In genomic region chr3:47752716-47753115, GRCh38 we compare ENCODE assay signal across 12 cellular contexts. TPM values are rescaled to one million over a fixed set of nuclear protein-coding genes. Genes with fewer than 3 reads are reported as not detected.
DNase-seq lines count a peak whose midpoint lies in the region; ATAC-seq and TF ChIP-seq lines count a peak whose summit lies in the region.
"Had no signal": no experiment of that assay in that cellular context is flagged by ENCODE, and none has a peak within 500 bp of the region (broad histone marks: within the 10 kb centered on the region; RNA-seq: fewer than 3 reads in every experiment).

No MANE protein-coding gene starts in this region.

- in situ Hi-C loops in gastrocnemius medialis (cut with MboI; ENCODE audit: low sequenced_read_pairs in 4 of 4), result no loop called here

- H3K4me3 ChIP-seq in GM23338 (no peak overlapping the region), gastrocnemius medialis (no peak overlapping the region)
- H3K4me3 ChIP-seq: HAP-1 had no signal

- H3K4me1 Mint-ChIP-seq in GM23338 (no peaks in the 10 kb centered on the region), chondrocyte (ENCODE audit: low read depth) (no peaks in the 10 kb centered on the region), nephron progenitor cell (no peaks in the 10 kb centered on the region)
- H3K4me1 Mint-ChIP-seq in activated naive CD8-positive, alpha-beta T cell treated with anti-CD3 and anti-CD28 coated beads for 36 hours, result peaks cover 6% of the 10 kb centered on the region
- peaks cover 2% of the 10 kb centered on the region for H3K4me1 Mint-ChIP-seq in activated T-cell treated with anti-CD3 and anti-CD28 coated beads, Interleukin-2, amount 50 U/mL, for 4 hours (ENCODE audit: low read depth)

- H3K4me1 ChIP-seq in GM23338 (ENCODE audit: insufficient read depth), result no peaks in the 10 kb centered on the region
- H3K4me1 ChIP-seq in gastrocnemius medialis, result peaks cover 6 to 9% of the 10 kb centered on the region in 2 donors
- H3K4me1 ChIP-seq: Caco-2, HAP-1 had no signal

- H3K27me3 ChIP-seq in GM23338 (ENCODE audit: insufficient read depth), result no peaks in the 10 kb centered on the region
- no peaks in the 10 kb centered on the region for H3K27me3 ChIP-seq in gastrocnemius medialis

- peaks cover 100% of the 10 kb centered on the region for H3K79me2 ChIP-seq in GM23338 (replicated peaks; ENCODE audit: insufficient read depth)

- peaks cover 74% of the 10 kb centered on the region for H4K20me1 ChIP-seq in GM23338 (replicated peaks; ENCODE audit: insufficient read depth)

- H3K4me3 Mint-ChIP-seq in GM23338 (no peak overlapping the region), chondrocyte (ENCODE audit: unreplicated experiment) (no peak overlapping the region), nephron progenitor cell (no peak overlapping the region)
- H3K4me3 Mint-ChIP-seq in activated naive CD8-positive, alpha-beta T cell treated with anti-CD3 and anti-CD28 coated beads for 36 hours, result no peak overlapping the region
- no peak overlapping the region for H3K4me3 Mint-ChIP-seq in activated T-cell treated with anti-CD3 and anti-CD28 coated beads, Interleukin-2, amount 50 U/mL, for 4 hours
- H3K4me3 Mint-ChIP-seq: CD4-positive, alpha-beta T cell had no signal

- no peak overlapping the region for H2AFZ ChIP-seq in GM23338

- H3K4me2 ChIP-seq in GM23338, result no peak overlapping the region

- no peak for TF ChIP-seq CTCF in GM23338 (conservative IDR thresholded peaks at IDR 0.05; ENCODE audit: low read depth in 2 of 2)
- no peak for TF ChIP-seq CTCF in chondrocyte (IDR thresholded peaks at IDR 0.05)
- TF ChIP-seq CTCF in nephron progenitor cell (IDR thresholded peaks at IDR 0.05), result no peak
- TF ChIP-seq CTCF in gastrocnemius medialis (IDR thresholded peaks at IDR 0.05 in 4 of 5, conservative IDR thresholded peaks at IDR 0.05 in 1 of 5), result no peak

- no peak for DNase-seq in GM23338 (ENCODE audit: low spot score)
- no peak for DNase-seq in chondrocyte (ENCODE audit: low spot score)
- no peak for DNase-seq in nephron progenitor cell
- no peak for DNase-seq in gastrocnemius medialis
- DNase-seq in activated naive CD8-positive, alpha-beta T cell treated with anti-CD3 and anti-CD28 coated beads for 36 hours, result no peak
- DNase-seq in activated T-cell treated with anti-CD3 and anti-CD28 coated beads, Interleukin-2, amount 50 U/mL, for 4 hours, result no peak
- no peak for DNase-seq in activated T-cell treated with anti-CD3 and anti-CD28 coated beads, Interleukin-2, amount 50 U/mL, for 48 hours
- DNase-seq in activated gamma-delta T cell (lab: John Stamatoyannopoulos, UW), result no peak
- DNase-seq: Caco-2; CD4-positive, alpha-beta T cell had no signal

- no peaks in the 10 kb centered on the region for H3K9me3 ChIP-seq in gastrocnemius medialis
- H3K9me3 ChIP-seq: Caco-2, HAP-1 had no signal

- H3K9me3 Mint-ChIP-seq in GM23338 (no peaks in the 10 kb centered on the region), chondrocyte (ENCODE audit: low read depth) (peaks cover 3% of the 10 kb centered on the region), nephron progenitor cell (peaks cover 13% of the 10 kb centered on the region)
- no peaks in the 10 kb centered on the region for H3K9me3 Mint-ChIP-seq in activated naive CD8-positive, alpha-beta T cell treated with anti-CD3 and anti-CD28 coated beads for 36 hours
- no peaks in the 10 kb centered on the region for H3K9me3 Mint-ChIP-seq in activated T-cell treated with anti-CD3 and anti-CD28 coated beads, Interleukin-2, amount 50 U/mL, for 4 hours
- H3K9me3 Mint-ChIP-seq: CD4-positive, alpha-beta T cell had no signal

- H3K27ac Mint-ChIP-seq in GM23338 (no peak overlapping the region), chondrocyte (ENCODE audit: unreplicated experiment) (peak overlapping the region; percentile 36), nephron progenitor cell (peak overlapping the region; percentile 79)
- no peak overlapping the region for H3K27ac Mint-ChIP-seq in activated naive CD8-positive, alpha-beta T cell treated with anti-CD3 and anti-CD28 coated beads for 36 hours
- H3K27ac Mint-ChIP-seq: CD4-positive, alpha-beta T cell had no signal

- H3K27ac ChIP-seq in GM23338 (ENCODE audit: low read depth) (peak overlapping the region; percentile 27), gastrocnemius medialis (peak overlapping the region; percentile 41 to 75 (median 49))
- H3K27ac ChIP-seq: C4-2B had no signal

- peaks cover 48% of the 10 kb centered on the region for H3K36me3 Mint-ChIP-seq in GM23338 (ENCODE audit: low read depth)
- H3K36me3 Mint-ChIP-seq in chondrocyte (ENCODE audit: low read depth), result peaks cover 3% of the 10 kb centered on the region
- peaks cover 78% of the 10 kb centered on the region for H3K36me3 Mint-ChIP-seq in nephron progenitor cell (ENCODE audit: low read depth)
- H3K36me3 Mint-ChIP-seq in activated naive CD8-positive, alpha-beta T cell treated with anti-CD3 and anti-CD28 coated beads for 36 hours, result peaks cover 22% of the 10 kb centered on the region
- peaks cover 14% of the 10 kb centered on the region for H3K36me3 Mint-ChIP-seq in activated T-cell treated with anti-CD3 and anti-CD28 coated beads, Interleukin-2, amount 50 U/mL, for 4 hours (ENCODE audit: insufficient read depth)

- H3K36me3 ChIP-seq in GM23338 (ENCODE audit: insufficient read depth), result peaks cover 4% of the 10 kb centered on the region; the same call in 1 of the 2 replicates
- peaks cover 0 to 6% of the 10 kb centered on the region in 2 donors for H3K36me3 ChIP-seq in gastrocnemius medialis

- H3K27me3 Mint-ChIP-seq in GM23338 (ENCODE audit: insufficient read depth, low read depth, poor library complexity), result no peaks in the 10 kb centered on the region
- no peaks in the 10 kb centered on the region for H3K27me3 Mint-ChIP-seq in chondrocyte (ENCODE audit: low read depth)
- H3K27me3 Mint-ChIP-seq in nephron progenitor cell (ENCODE audit: low read depth, poor library complexity), result no peaks in the 10 kb centered on the region
- H3K27me3 Mint-ChIP-seq in activated naive CD8-positive, alpha-beta T cell treated with anti-CD3 and anti-CD28 coated beads for 36 hours, result no peaks in the 10 kb centered on the region
- no peaks in the 10 kb centered on the region for H3K27me3 Mint-ChIP-seq in activated T-cell treated with anti-CD3 and anti-CD28 coated beads, Interleukin-2, amount 50 U/mL, for 4 hours (ENCODE audit: low read depth)
- H3K27me3 Mint-ChIP-seq: CD4-positive, alpha-beta T cell had no signal

- no peak for ATAC-seq in GM23338
- peak; percentile 44 to 45 for ATAC-seq in gastrocnemius medialis
- ATAC-seq in activated T-cell treated with anti-CD3 and anti-CD28 coated beads, Interleukin-2, amount 50 U/mL, for 4 hours, result no peak

- H3F3A ChIP-seq in GM23338 (replicated peaks; ENCODE audit: low read depth), result peaks cover 3% of the 10 kb centered on the region

- TF ChIP-seq POLR2A in gastrocnemius medialis (IDR thresholded peaks at IDR 0.05), result no peak

- intact Hi-C loops in gastrocnemius medialis (cut with DNase I; ENCODE audit: low total_unique reads), result no loop called here

- H3K9me2 ChIP-seq in GM23338 (ENCODE audit: insufficient read depth), result no peaks in the 10 kb centered on the region

TF ChIP-seq in GM23338, 12 proteins besides CTCF, POLR2A, EP300 and RAD21:
- TF ChIP-seq REST (IDR thresholded peaks at IDR 0.05; ENCODE audit: unreplicated experiment) (no peak), ZNF114 (CRISPR knock-in tag; IDR thresholded peaks at IDR 0.05) (no peak), POLR2AphosphoS5 (IDR thresholded peaks at IDR 0.05; ENCODE audit: low read depth) (no peak)

RNA-seq across cellular contexts. Expression of gene SMARCC1, which starts 29.0 kb away (rescaled TPM):
- total RNA-seq in GM23338 (2014; rRNA removed; shearing (Covaris generic)), result 151 and 171 TPM in 2 replicates
- 93.7 and 105 TPM in 2 replicates for polyA plus RNA-seq in GM23338 (2016; fragmentation: Nextera tagmentation; extraction: Ambion mirVana)
- 81.5 to 86.3 TPM (median 83.5 TPM) in 3 replicates for total RNA-seq in chondrocyte
- total RNA-seq in gastrocnemius medialis, result 10 to 100 TPM; 24.5 to 32.1 (median 28.1) TPM
- 100 to 1,000 TPM; 115 to 117 TPM for total RNA-seq in activated naive CD8-positive, alpha-beta T cell treated with anti-CD3 and anti-CD28 coated beads for 36 hours
- total RNA-seq in activated T-cell treated with anti-CD3 and anti-CD28 coated beads, Interleukin-2, amount 50 U/mL, for 4 hours, result 100 to 1,000 TPM; 105 to 125 (median 106) TPM

RNA-seq across cellular contexts. Expression of gene DHX30, which starts 50.2 kb away (rescaled TPM):
- total RNA-seq in GM23338 (2014; rRNA removed; shearing (Covaris generic)), result 113 and 125 TPM in 2 replicates
- polyA plus RNA-seq in GM23338 (2016; fragmentation: Nextera tagmentation; extraction: Ambion mirVana), result 47.5 and 52.8 TPM in 2 replicates
- total RNA-seq in chondrocyte, result 44.8 to 73.7 TPM (median 47.5 TPM) in 3 replicates
- total RNA-seq in gastrocnemius medialis, result 10 to 100 TPM; 45.7 to 91.1 (median 67.9) TPM
- 100 to 1,000 TPM; 105 to 110 TPM for total RNA-seq in activated naive CD8-positive, alpha-beta T cell treated with anti-CD3 and anti-CD28 coated beads for 36 hours
- 100 to 1,000 TPM; 166 to 178 (median 167) TPM for total RNA-seq in activated T-cell treated with anti-CD3 and anti-CD28 coated beads, Interleukin-2, amount 50 U/mL, for 4 hours

Comparison
In these comparisons a context has a peak if more than half of its experiments do, and no peak if none do; other contexts are left out.
1. ATAC-seq: peak in gastrocnemius medialis (2 of 2); none in GM23338 (single experiment) and activated T-cell treated with anti-CD3 and anti-CD28 coated beads, Interleukin-2, amount 50 U/mL, for 4 hours (0 of 2).
2. H3K27ac Mint-ChIP-seq: peak in chondrocyte (single experiment) and nephron progenitor cell (single experiment); none in GM23338 (single experiment) and activated naive CD8-positive, alpha-beta T cell treated with anti-CD3 and anti-CD28 coated beads for 36 hours (single experiment).